In genomic region chr11:75827562-75827961, GRCh38 we compare ENCODE assay signal across 23 cellular contexts. TPM values are rescaled to one million over a fixed set of nuclear protein-coding genes. Genes with fewer than 3 reads are reported as not detected.
DNase-seq lines count a peak whose midpoint lies in the region; ATAC-seq, FAIRE-seq and TF ChIP-seq lines count a peak whose summit lies in the region.
"Had no signal": no experiment of that assay in that cellular context is flagged by ENCODE, and none has a peak within 500 bp of the region (broad histone marks: within the 10 kb centered on the region; RNA-seq: fewer than 3 reads in every experiment).

No MANE protein-coding gene starts in this region.

- H3K4ac ChIP-seq in mesendoderm (ENCODE audit: low read depth, low read length): no peak overlapping the region

- no peaks in the 10 kb centered on the region for H4K20me1 ChIP-seq in HepG2 (ENCODE audit: insufficient read depth, low read length)

- TF ChIP-seq EP300 in HepG2 (IDR thresholded peaks at IDR 0.05; ENCODE audit: low read depth in 2 of 2, low read length in 2 of 2) (no peak), HepG2 (CRISPR knock-in tag; IDR thresholded peaks at IDR 0.05; ENCODE audit: borderline replicate concordance) (no peak), gastroesophageal sphincter (IDR thresholded peaks at IDR 0.05) (no peak)

- no peak overlapping the region for H3K18ac ChIP-seq in mesendoderm (ENCODE audit: low read length)

- 64% methylated on average over 5 of the region's 5 CpGs for WGBS in right lobe of liver (ENCODE audit: insufficient coverage, low coverage, low lambda C conversion rate, missing lambda C conversion rate)
- 94% methylated on average over 5 of the region's 5 CpGs for WGBS in HepG2 (ENCODE audit: low lambda C conversion rate)
- WGBS in gastroesophageal sphincter (ENCODE audit: low coverage in 1 of 2), 2 donors: 21 to 51% methylated on average over 2 to 5 of the region's 5 CpGs
- WGBS in mesendoderm (ENCODE audit: extremely low coverage, insufficient coverage, low lambda C conversion rate): no CpG with 5 or more reads among the region's 5 CpGs

- CTCF ChIA-PET in HepG2 (lab: Yijun Ruan, JAX; ENCODE audit: low intra/inter-chr PET ratio, low total read pairs): no interaction called here

- H3K4me3 ChIP-seq in right lobe of liver (no peak overlapping the region), HepG2 (replicated peaks in 1 of 3; ENCODE audit: insufficient read depth in 1 of 3, low read depth in 2 of 3, low read length in 3 of 3) (no peak overlapping the region), gastroesophageal sphincter (no peak overlapping the region), gastrocnemius medialis (peak overlapping the region in 1 of 4 donors; percentile 5), vagina (no peak overlapping the region), mesendoderm (ENCODE audit: low read length) (no peak overlapping the region)
- H3K4me3 ChIP-seq: SJCRH30, smooth muscle cell had no signal

- in situ Hi-C loops in HepG2 (cut with HindIII; ENCODE audit: extremely low pct_ligation_motif_present, low pct_unique_long_range_greater_than_20kb) (no loop called here), gastrocnemius medialis (cut with MboI; ENCODE audit: low sequenced_read_pairs in 4 of 4) (no loop called here)

- no peak overlapping the region for H4K5ac ChIP-seq in mesendoderm (ENCODE audit: low read length)

- no peak overlapping the region for H2AK5ac ChIP-seq in mesendoderm (ENCODE audit: low read length)

- no peak overlapping the region for H2BK5ac ChIP-seq in mesendoderm (ENCODE audit: low read length)

- TF ChIP-seq POLR2A in right lobe of liver (IDR thresholded peaks at IDR 0.05): no peak
- no peak for TF ChIP-seq POLR2A in HepG2 (IDR thresholded peaks at IDR 0.05; ENCODE audit: insufficient read depth in 1 of 2, low read depth in 2 of 2, low read length in 2 of 2)
- no peak for TF ChIP-seq POLR2A in gastroesophageal sphincter (IDR thresholded peaks at IDR 0.05)
- TF ChIP-seq POLR2A in gastrocnemius medialis (IDR thresholded peaks at IDR 0.05): no peak
- TF ChIP-seq POLR2A in vagina (IDR thresholded peaks at IDR 0.05): no peak

- no TSS peak for BruUV-seq in HepG2 (replicated peaks; lab: Mats Ljungman, UMichigan)

- H3K9me3 ChIP-seq in right lobe of liver (no peaks in the 10 kb centered on the region), HepG2 (ENCODE audit: low read length) (no peaks in the 10 kb centered on the region), gastroesophageal sphincter (no peaks in the 10 kb centered on the region), gastrocnemius medialis (no peaks in the 10 kb centered on the region), vagina (no peaks in the 10 kb centered on the region)
- H3K9me3 ChIP-seq: SJCRH30 had no signal

- no peaks in the 10 kb centered on the region for H3K27me3 ChIP-seq in right lobe of liver
- H3K27me3 ChIP-seq in HepG2 (ENCODE audit: control insufficient read depth in 1 of 2, insufficient read depth in 2 of 2, low read length in 2 of 2): no peaks in the 10 kb centered on the region
- H3K27me3 ChIP-seq in gastroesophageal sphincter: no peaks in the 10 kb centered on the region
- H3K27me3 ChIP-seq in gastrocnemius medialis: no peaks in the 10 kb centered on the region
- no peaks in the 10 kb centered on the region for H3K27me3 ChIP-seq in vagina
- no peaks in the 10 kb centered on the region for H3K27me3 ChIP-seq in mesendoderm (ENCODE audit: insufficient read depth, low read length, poor library complexity)
- H3K27me3 ChIP-seq: SJCRH30 had no signal

- no peak for TF ChIP-seq RAD21 in HepG2 (CRISPR knock-in tag; IDR thresholded peaks at IDR 0.05)

- no peak overlapping the region for H3K23ac ChIP-seq in mesendoderm (ENCODE audit: low read length)

- H2BK15ac ChIP-seq in mesendoderm (replicated peaks; ENCODE audit: low read depth): no peak overlapping the region

- H2AFZ ChIP-seq in HepG2 (ENCODE audit: low read length): no peak overlapping the region

- H2BK120ac ChIP-seq in mesendoderm (ENCODE audit: low read depth, low read length): no peak overlapping the region

- POLR2A ChIA-PET in HepG2 (lab: Yijun Ruan, JAX): no interaction called here

- H3K4me2 ChIP-seq in HepG2 (ENCODE audit: low read depth, low read length) (no peak overlapping the region), mesendoderm (ENCODE audit: low read length) (no peak overlapping the region)

- TF ChIP-seq CTCF in right lobe of liver (IDR thresholded peaks at IDR 0.05) (no peak), HepG2 (CRISPR knock-in tag; IDR thresholded peaks at IDR 0.05) (no peak), gastroesophageal sphincter (IDR thresholded peaks at IDR 0.05) (no peak), gastrocnemius medialis (IDR thresholded peaks at IDR 0.05 in 4 of 5, conservative IDR thresholded peaks at IDR 0.05 in 1 of 5) (no peak), vagina (IDR thresholded peaks at IDR 0.05) (no peak)

- H3K36me3 ChIP-seq in right lobe of liver (no peaks in the 10 kb centered on the region), HepG2 (replicated peaks in 1 of 2; ENCODE audit: control insufficient read depth in 1 of 2, insufficient read depth in 2 of 2, low read length in 2 of 2) (no peaks in the 10 kb centered on the region; a peak in 1 of 5 replicates), gastroesophageal sphincter (no peaks in the 10 kb centered on the region), gastrocnemius medialis (no peaks in the 10 kb centered on the region), vagina (peaks cover 0 to 4% of the 10 kb centered on the region in 2 donors), mesendoderm (ENCODE audit: control insufficient read depth, insufficient read depth, low read length) (no peaks in the 10 kb centered on the region)
- H3K36me3 ChIP-seq: SJCRH30 had no signal

- DNase-seq in right lobe of liver: no peak
- DNase-seq in HepG2 (ENCODE audit: low spot score): no peak
- no peak for DNase-seq in gastrocnemius medialis
- DNase-seq in vagina (ENCODE audit: extremely low spot score in 2 of 2): no peak
- DNase-seq in HCEC 1CT: no peak
- no peak for DNase-seq in mesendoderm
- no peak for DNase-seq in inferior parietal cortex (ENCODE audit: extremely low spot score)
- DNase-seq: activated CD8-positive, alpha-beta T cell treated with anti-CD3 and anti-CD28 coated beads, Interleukin-2, amount 10 ng/mL, durations not matched to agents 7 days and 5 days; activated naive CD8-positive, alpha-beta T cell treated with anti-CD3 and anti-CD28 coated beads, Interleukin-2, amount 50 U/mL, for 24 hours; activated T-cell treated with anti-CD3 and anti-CD28 coated beads, Interleukin-2, amount 50 U/mL, for 48 hours; CD4-positive, CD25-positive, alpha-beta regulatory T cell; DMS53; effector memory CD4-positive, alpha-beta T cell; hippocampal formation; kidney; NCI-H1417; nucleus accumbens; SJCRH30; stimulated activated CD8-positive, alpha-beta memory T cell treated with anti-CD3 and anti-CD28 coated beads, Interleukin-4, amount 100 ng/mL, for 48 hours; T-helper 17 cell had no signal

- H3K27ac ChIP-seq in right lobe of liver (peak overlapping the region; percentile 23 to 70 (median 48)), HepG2 (ENCODE audit: extremely low read length, insufficient read depth, low read length) (no peak overlapping the region), gastroesophageal sphincter (peak overlapping the region; percentile 77 to 94 (median 86)), gastrocnemius medialis (peak overlapping the region; percentile 70 to 87 (median 80)), vagina (peak overlapping the region; percentile 64), mesendoderm (ENCODE audit: low read depth, low read length) (no peak overlapping the region)
- H3K27ac ChIP-seq: SJCRH30 had no signal

- intact Hi-C loops in right lobe of liver (cut with DNase I): no loop called here
- intact Hi-C loops in HepG2 (cut with micrococcal nuclease; ENCODE audit: unreplicated experiment): no loop called here
- intact Hi-C loops in gastrocnemius medialis (cut with DNase I; ENCODE audit: low total_unique reads): no loop called here
- intact Hi-C loops in vagina (cut with DNase I): no loop called here

- ATAC-seq in right lobe of liver (peak in 1 of 4 donors; percentile 41), HepG2 (no peak), gastroesophageal sphincter (no peak), gastrocnemius medialis (no peak)
- ATAC-seq: activated CD8-positive, alpha-beta T cell treated with anti-CD3 and anti-CD28 coated beads, Interleukin-2, amount 10 ng/mL, durations not matched to agents 7 days and 5 days; activated naive CD8-positive, alpha-beta T cell treated with anti-CD3 and anti-CD28 coated beads, Interleukin-2, amount 50 U/mL, for 24 hours; T-helper 17 cell had no signal

- no peak for FAIRE-seq in HepG2 (lab: Jason Lieb, UNC)
- FAIRE-seq: HTR-8/SVneo, kidney had no signal

- no peak overlapping the region for H3K56ac ChIP-seq in mesendoderm (ENCODE audit: low read length)

- peaks cover 5% of the 10 kb centered on the region for H3K79me1 ChIP-seq in mesendoderm (ENCODE audit: low read length)

- no peak overlapping the region for H4K8ac ChIP-seq in mesendoderm (ENCODE audit: low read depth, low read length)

- H3K4me1 ChIP-seq in right lobe of liver (peaks cover 0 to 13% (median 2%) of the 10 kb centered on the region in 4 donors), HepG2 (ENCODE audit: insufficient read depth, low read length) (peaks cover 28% of the 10 kb centered on the region), gastroesophageal sphincter (peaks cover 8 to 98% (median 22%) of the 10 kb centered on the region in 3 donors), gastrocnemius medialis (peaks cover 33 to 38% of the 10 kb centered on the region in 2 donors), vagina (peaks cover 66% of the 10 kb centered on the region), mesendoderm (ENCODE audit: control insufficient read depth, low read depth, low read length) (no peaks in the 10 kb centered on the region)
- H3K4me1 ChIP-seq: SJCRH30 had no signal

- H3K79me2 ChIP-seq in HepG2 (ENCODE audit: insufficient read depth, low read length) (peaks cover 50% of the 10 kb centered on the region), mesendoderm (ENCODE audit: control insufficient read depth, insufficient read depth, low read length) (no peaks in the 10 kb centered on the region)

- H3K9ac ChIP-seq in HepG2 (ENCODE audit: insufficient read depth, low read depth, low read length) (no peak overlapping the region), mesendoderm (ENCODE audit: low read length) (no peak overlapping the region)

RNA-seq across cellular contexts. Expression of gene UVRAG, which starts 12.6 kb away (rescaled TPM):
- 10 to 100 TPM in 3 of 6 experiments, 1 to 10 TPM in 3; 8.8 to 12.6 (median 10.3) TPM for total RNA-seq in right lobe of liver
- total RNA-seq in HepG2 (2016; rRNA removed; fragmentation: Illumina TruSeq; extraction: Trizol): 17.2 and 17.3 TPM in 2 replicates
- total RNA-seq in HepG2 (2016; cell fraction: cytosol; rRNA removed; fragmentation: Illumina TruSeq; extraction: Trizol; ENCODE audit: low read depth): 6.1 and 9.8 TPM in 2 replicates
- 15.0 and 18.0 TPM in 2 replicates for total RNA-seq in HepG2 (2016; cell fraction: insoluble cytoplasmic fraction; rRNA removed; fragmentation: Illumina TruSeq; extraction: Trizol)
- 11.6 and 11.7 TPM in 2 replicates for total RNA-seq in HepG2 (2016; cell fraction: membrane; rRNA removed; fragmentation: Illumina TruSeq; extraction: Trizol)
- total RNA-seq in HepG2 (2016; cell fraction: nucleus; rRNA removed; fragmentation: Illumina TruSeq; extraction: Trizol): 43.2 and 46.0 TPM in 2 replicates
- 8.9 and 9.7 TPM in 2 replicates for polyA plus RNA-seq in HepG2 (2011; rRNA removed)
- polyA plus RNA-seq in HepG2 (2011; cell fraction: cytosol; rRNA removed): 5.6 and 7.4 TPM in 2 replicates
- 8.4 TPM in 2 replicates for polyA plus RNA-seq in HepG2 (2011; cell fraction: nucleus; rRNA removed)
- polyA plus RNA-seq in HepG2 (2012): 8.4 and 11.9 TPM in 2 replicates
- polyA plus RNA-seq in HepG2 (2016; cell fraction: cytosol; fragmentation: Illumina TruSeq; extraction: Trizol; ENCODE audit: low read depth): 1.5 and 1.6 TPM in 2 replicates
- 10.9 and 14.5 TPM in 2 replicates for polyA plus RNA-seq in HepG2 (2016; cell fraction: insoluble cytoplasmic fraction; fragmentation: Illumina TruSeq; extraction: Trizol; ENCODE audit: low read depth)
- 5.0 and 5.5 TPM in 2 replicates for polyA plus RNA-seq in HepG2 (2016; cell fraction: membrane; fragmentation: Illumina TruSeq; extraction: Trizol; ENCODE audit: low read depth)
- 20.6 and 22.8 TPM in 2 replicates for polyA plus RNA-seq in HepG2 (2016; cell fraction: nucleus; fragmentation: Illumina TruSeq; extraction: Trizol; ENCODE audit: insufficient read depth, low read depth)
- polyA minus RNA-seq in HepG2 (2011; rRNA and poly(A)+ RNA removed; ENCODE audit: low replicate concordance): 10.9 and 19.7 TPM in 2 replicates
- polyA minus RNA-seq in HepG2 (2011; cell fraction: cytosol; rRNA and poly(A)+ RNA removed): 5.9 and 6.2 TPM in 2 replicates
- 77.1 and 79.4 TPM in 2 replicates for polyA minus RNA-seq in HepG2 (2011; cell fraction: nucleus; rRNA and poly(A)+ RNA removed)
- 10 to 100 TPM; 28.1 to 50.1 (median 34.7) TPM for total RNA-seq in gastroesophageal sphincter
- total RNA-seq in gastrocnemius medialis: 10 to 100 TPM; 16.6 to 22.1 (median 19.3) TPM
- 14.7 TPM for total RNA-seq in vagina
- 3.3 TPM for polyA plus RNA-seq in mesendoderm (2013, experiment 1 of 2)
- polyA plus RNA-seq in mesendoderm (2013, experiment 2 of 2): 2.8 TPM

RNA-seq across cellular contexts. Expression of gene DGAT2, which starts 59.0 kb away (rescaled TPM):
- total RNA-seq in right lobe of liver: 100 to 1,000 TPM in 5 of 6 experiments, 10 to 100 TPM in 1; 33.1 to 166 (median 124) TPM
- 39.4 and 65.6 TPM in 2 replicates for total RNA-seq in HepG2 (2016; rRNA removed; fragmentation: Illumina TruSeq; extraction: Trizol)
- total RNA-seq in HepG2 (2016; cell fraction: cytosol; rRNA removed; fragmentation: Illumina TruSeq; extraction: Trizol; ENCODE audit: low read depth): 13.6 and 17.8 TPM in 2 replicates
- 37.7 and 67.0 TPM in 2 replicates for total RNA-seq in HepG2 (2016; cell fraction: insoluble cytoplasmic fraction; rRNA removed; fragmentation: Illumina TruSeq; extraction: Trizol)
- total RNA-seq in HepG2 (2016; cell fraction: membrane; rRNA removed; fragmentation: Illumina TruSeq; extraction: Trizol): 33.7 and 43.0 TPM in 2 replicates
- 51.0 and 57.6 TPM in 2 replicates for total RNA-seq in HepG2 (2016; cell fraction: nucleus; rRNA removed; fragmentation: Illumina TruSeq; extraction: Trizol)
- 39.0 and 47.6 TPM in 2 replicates for polyA plus RNA-seq in HepG2 (2011; rRNA removed)
- 38.9 and 41.0 TPM in 2 replicates for polyA plus RNA-seq in HepG2 (2011; cell fraction: cytosol; rRNA removed)
- 13.1 and 13.7 TPM in 2 replicates for polyA plus RNA-seq in HepG2 (2011; cell fraction: nucleus; rRNA removed)
- 15.7 and 19.7 TPM in 2 replicates for polyA plus RNA-seq in HepG2 (2012)
- 13.9 and 19.4 TPM in 2 replicates for polyA plus RNA-seq in HepG2 (2016; cell fraction: cytosol; fragmentation: Illumina TruSeq; extraction: Trizol; ENCODE audit: low read depth)
- polyA plus RNA-seq in HepG2 (2016; cell fraction: insoluble cytoplasmic fraction; fragmentation: Illumina TruSeq; extraction: Trizol; ENCODE audit: low read depth): 39.1 and 40.5 TPM in 2 replicates
- polyA plus RNA-seq in HepG2 (2016; cell fraction: membrane; fragmentation: Illumina TruSeq; extraction: Trizol; ENCODE audit: low read depth): 26.5 and 38.6 TPM in 2 replicates
- polyA plus RNA-seq in HepG2 (2016; cell fraction: nucleus; fragmentation: Illumina TruSeq; extraction: Trizol; ENCODE audit: insufficient read depth, low read depth): 85.2 and 85.5 TPM in 2 replicates
- 9.8 and 63.2 TPM in 2 replicates for polyA minus RNA-seq in HepG2 (2011; rRNA and poly(A)+ RNA removed; ENCODE audit: low replicate concordance)
- 11.2 and 11.5 TPM in 2 replicates for polyA minus RNA-seq in HepG2 (2011; cell fraction: cytosol; rRNA and poly(A)+ RNA removed)
- 9.3 and 9.8 TPM in 2 replicates for polyA minus RNA-seq in HepG2 (2011; cell fraction: nucleus; rRNA and poly(A)+ RNA removed)
- total RNA-seq in gastroesophageal sphincter: 10 to 100 TPM in 1 of 4 donors, 1 to 10 TPM in 2, under 1 TPM in 1; 0.74 to 14.4 (median 1.5) TPM
- 1 to 10 TPM; 2.1 to 4.9 (median 4.1) TPM for total RNA-seq in gastrocnemius medialis
- 26.0 TPM for total RNA-seq in vagina
- 0.62 TPM for polyA plus RNA-seq in mesendoderm (2013, experiment 1 of 2)
- 0.63 TPM for polyA plus RNA-seq in mesendoderm (2013, experiment 2 of 2)

Comparison
In these comparisons a context has a peak if more than half of its experiments do, and no peak if none do; other contexts are left out.
1. H3K27ac ChIP-seq: peak in right lobe of liver (3 of 3), gastroesophageal sphincter (4 of 4), gastrocnemius medialis (4 of 4) and vagina (single experiment); none in HepG2 (single experiment) and mesendoderm (single experiment).